ENCODE assay signal across 10 cellular contexts in genomic region chr13:110116072-110116487, GRCh38.
DNase-seq lines count a peak whose midpoint lies in the region; ATAC-seq and TF ChIP-seq lines count a peak whose summit lies in the region.
"Had no signal": no experiment of that assay in that cellular context is flagged by ENCODE, and none has a peak within 500 bp of the region (broad histone marks: within the 10 kb centered on the region; RNA-seq: fewer than 3 reads in every experiment).

No MANE protein-coding gene starts in this region.

- peak; percentile 75 for ATAC-seq in HG03469 (IDR thresholded peaks at IDR 0.05; ENCODE audit: unreplicated experiment)

- no peaks in the 10 kb centered on the region for H3K9me3 Mint-ChIP-seq in activated CD4-positive, alpha-beta T cell treated with anti-CD3 and anti-CD28 coated beads, Interleukin-2, amount 10 ng/mL, durations not matched to agents 7 days and 5 days
- H3K9me3 Mint-ChIP-seq in neural crest cell = no peaks in the 10 kb centered on the region
- H3K9me3 Mint-ChIP-seq: central memory CD8-positive, alpha-beta T cell had no signal

- no peak overlapping the region for H3K27ac Mint-ChIP-seq in activated CD4-positive, alpha-beta T cell treated with anti-CD3 and anti-CD28 coated beads, Interleukin-2, amount 10 ng/mL, durations not matched to agents 7 days and 5 days
- H3K27ac Mint-ChIP-seq in neural crest cell (ENCODE audit: unreplicated experiment) = no peak overlapping the region
- H3K27ac Mint-ChIP-seq: CD8-positive, alpha-beta memory T cell had no signal

- H3K4me3 Mint-ChIP-seq in activated CD4-positive, alpha-beta T cell treated with anti-CD3 and anti-CD28 coated beads, Interleukin-2, amount 10 ng/mL, durations not matched to agents 7 days and 5 days = no peak overlapping the region
- H3K4me3 Mint-ChIP-seq in neural crest cell = peak overlapping the region; percentile 14
- H3K4me3 Mint-ChIP-seq: CD8-positive, alpha-beta memory T cell; central memory CD8-positive, alpha-beta T cell had no signal

- POLR2A ChIA-PET in activated CD4-positive, alpha-beta T cell treated with anti-CD3 and anti-CD28 coated beads, Interleukin-2, amount 10 ng/mL, durations not matched to agents 7 days and 5 days (lab: Charles Lee) = no interaction called here

- H3K27me3 Mint-ChIP-seq in activated CD4-positive, alpha-beta T cell treated with anti-CD3 and anti-CD28 coated beads, Interleukin-2, amount 10 ng/mL, durations not matched to agents 7 days and 5 days = peaks cover 11% of the 10 kb centered on the region
- H3K27me3 Mint-ChIP-seq in neural crest cell (ENCODE audit: low read depth) = peaks cover 27% of the 10 kb centered on the region

- no peak overlapping the region for H3K4me3 ChIP-seq in epithelial cell of proximal tubule (ENCODE audit: low read depth, low read length)

- H3K4me1 Mint-ChIP-seq in activated CD4-positive, alpha-beta T cell treated with anti-CD3 and anti-CD28 coated beads, Interleukin-2, amount 10 ng/mL, durations not matched to agents 7 days and 5 days = no peaks in the 10 kb centered on the region
- H3K4me1 Mint-ChIP-seq in neural crest cell = peaks cover 10% of the 10 kb centered on the region
- H3K4me1 Mint-ChIP-seq: CD8-positive, alpha-beta memory T cell; central memory CD8-positive, alpha-beta T cell had no signal

- CTCF ChIA-PET in activated CD4-positive, alpha-beta T cell treated with anti-CD3 and anti-CD28 coated beads, Interleukin-2, amount 10 ng/mL, durations not matched to agents 7 days and 5 days (lab: Charles Lee) = interaction anchor here (0.7 kb wide), 1 partner anchor 1201 kb away, joined by 3 read pairs; no protein-coding TSS in a partner anchor

- TF ChIP-seq CTCF in epithelial cell of proximal tubule (conservative IDR thresholded peaks at IDR 0.05; ENCODE audit: low read depth, low read length) (peak; percentile 80), neural crest cell (conservative IDR thresholded peaks at IDR 0.05) (peak; percentile 94)

- H3K36me3 Mint-ChIP-seq in activated CD4-positive, alpha-beta T cell treated with anti-CD3 and anti-CD28 coated beads, Interleukin-2, amount 10 ng/mL, durations not matched to agents 7 days and 5 days (ENCODE audit: low read depth) = no peaks in the 10 kb centered on the region
- H3K36me3 Mint-ChIP-seq in neural crest cell (ENCODE audit: low read depth) = no peaks in the 10 kb centered on the region
- H3K36me3 Mint-ChIP-seq: CD8-positive, alpha-beta memory T cell had no signal

- DNase-seq in NCI-H82 (lab: John Stamatoyannopoulos, UW) = peak; percentile 34
- DNase-seq in NCI-H82 treated with DMSO at 0.1 percent for 48 hours (lab: John Stamatoyannopoulos, UW; ENCODE audit: unreplicated experiment) = no peak
- DNase-seq in activated CD4-positive, alpha-beta T cell treated with anti-CD3 and anti-CD28 coated beads, Interleukin-2, amount 10 ng/mL, durations not matched to agents 7 days and 5 days = peak; percentile 39
- DNase-seq in epithelial cell of proximal tubule (ENCODE audit: low read depth) = no peak
- DNase-seq in neural crest cell (ENCODE audit: low read depth, low spot score) = peak; percentile 73
- DNase-seq in NCI-H2107 (lab: John Stamatoyannopoulos, UW) = no peak
- DNase-seq in NCI-H187 (lab: John Stamatoyannopoulos, UW) = no peak

Comparison
In these comparisons a context has a peak if more than half of its experiments do, and no peak if none do; other contexts are left out.
1. DNase-seq: peak in NCI-H82 (single experiment), activated CD4-positive, alpha-beta T cell treated with anti-CD3 and anti-CD28 coated beads, Interleukin-2, amount 10 ng/mL, durations not matched to agents 7 days and 5 days (single experiment) and neural crest cell (single experiment); none in NCI-H82 treated with DMSO at 0.1 percent for 48 hours (single experiment), epithelial cell of proximal tubule (single experiment), NCI-H2107 (single experiment) and NCI-H187 (0 of 2).